Comparison of ENCODE assay signal across 8 cellular contexts in the genomic region with DNA sequence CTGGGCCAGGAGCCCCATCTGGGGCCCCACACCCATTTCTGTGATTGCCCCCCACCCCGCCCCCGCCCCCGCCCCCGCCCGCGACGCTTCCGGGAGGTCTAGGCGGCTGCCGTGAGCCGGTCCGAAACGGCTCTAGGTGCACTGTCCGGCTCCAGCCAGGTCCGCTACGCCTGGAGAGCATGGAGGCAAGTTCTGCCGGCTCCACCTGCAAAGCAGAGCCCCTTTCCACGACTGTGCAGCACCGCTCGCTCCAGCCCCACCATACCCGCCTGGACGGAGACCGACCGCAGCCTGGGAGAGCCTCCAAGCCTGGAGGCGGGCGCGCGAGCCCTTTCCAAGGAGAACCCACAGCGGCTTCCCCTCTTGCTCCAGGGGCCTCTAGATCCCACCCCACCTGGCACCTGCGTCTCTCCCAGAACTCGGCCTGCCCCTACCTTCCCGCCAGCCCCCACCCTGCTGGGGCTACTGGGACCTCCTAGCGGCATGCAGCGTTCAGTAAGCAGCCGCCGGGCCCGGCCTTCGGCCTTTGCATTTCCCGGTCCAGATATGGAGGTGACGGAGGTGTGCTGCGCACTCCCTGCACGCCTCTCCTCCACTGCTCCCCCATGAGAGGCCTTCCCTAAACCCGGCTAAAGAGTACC.
DNase-seq lines count a peak whose midpoint lies in the region; ATAC-seq and TF ChIP-seq lines count a peak whose summit lies in the region.

No MANE protein-coding gene starts in this region.

- peak; percentile 47 for ATAC-seq in GM21723 (IDR thresholded peaks at IDR 0.05; ENCODE audit: unreplicated experiment)

- H3K4me2 ChIP-seq in OCI-LY7 (ENCODE audit: low read length): peak overlapping the region; percentile 93

- DNase-seq in OCI-LY7 (ENCODE audit: low spot score) (peak; percentile 33), esophagus muscularis mucosa (ENCODE audit: extremely low spot score) (no peak), ovary (peak in 3 of 5 donors; percentile 43 to 69 (median 59)), OCI-M1 (lab: John Stamatoyannopoulos, UW) (no peak), NCI-H1048 (lab: John Stamatoyannopoulos, UW) (no peak), SHP77 (lab: John Stamatoyannopoulos, UW) (no peak)

- TF ChIP-seq CTCF in OCI-LY7 (conservative IDR thresholded peaks at IDR 0.05; ENCODE audit: low read length): no peak
- no peak for TF ChIP-seq CTCF in esophagus muscularis mucosa (IDR thresholded peaks at IDR 0.05)
- TF ChIP-seq CTCF in ovary (IDR thresholded peaks at IDR 0.05): no peak

- no peaks in the 10 kb centered on the region for H3K9me2 ChIP-seq in OCI-LY7 (ENCODE audit: insufficient read depth, low read length)

- CTCF ChIA-PET in OCI-LY7 (lab: Charles Lee; ENCODE audit: unreplicated experiment): interaction anchor here (0.6 kb wide), 1 partner anchor 59 kb away, joined by 4 read pairs; no protein-coding TSS in a partner anchor

- H2AFZ ChIP-seq in OCI-LY7 (ENCODE audit: low read length): peak overlapping the region; percentile 67

- no TSS peak for BruUV-seq in OCI-LY7 (replicated peaks; lab: Mats Ljungman, UMichigan)

- intact Hi-C loops in OCI-LY7 (cut with micrococcal nuclease; ENCODE audit: unreplicated experiment) (loop anchor here (2.0 kb wide), 1 partner anchor 66 kb away; the partner anchor contains the start of gene KLF13), esophagus muscularis mucosa (cut with DNase I) (loop anchor here (10.0 kb wide), 2 partner anchors 52 to 178 kb away; no protein-coding TSS in a partner anchor), ovary (cut with DNase I) (loop anchor here in 1 of 4 donors (2.0 kb wide), 1 partner anchor 66 kb away; the partner anchor contains the start of gene KLF13)

- 50% methylated on average over 12 of the region's 43 CpGs for WGBS in esophagus muscularis mucosa
- 8 to 19% (median 11%) methylated on average over 29 to 39 of the region's 43 CpGs for WGBS in ovary, 3 donors

- POLR2A ChIA-PET in OCI-LY7 (lab: Charles Lee): interaction anchor here (0.9 to 1.3 kb wide), 2 partner anchors 27 to 125 kb away, joined by 3 to 5 read pairs; no protein-coding TSS in a partner anchor

- TF ChIP-seq EP300 in esophagus muscularis mucosa (IDR thresholded peaks at IDR 0.05) (no peak), ovary (IDR thresholded peaks at IDR 0.05) (no peak)

- H3K4me3 ChIP-seq in GM08714 (ENCODE audit: low read length) (peak overlapping the region; percentile 78; the same call in 1 of the 2 replicates), OCI-LY7 (ENCODE audit: low read depth, low read length, poor library complexity, severe bottlenecking) (peak overlapping the region; percentile 73), esophagus muscularis mucosa (peak overlapping the region; percentile 56 to 76 (median 66)), ovary (peak overlapping the region; percentile 55)

- H4K20me1 ChIP-seq in OCI-LY7 (ENCODE audit: insufficient read depth, low read length): no peaks in the 10 kb centered on the region

- TF ChIP-seq POLR2A in esophagus muscularis mucosa (IDR thresholded peaks at IDR 0.05; ENCODE audit: low read depth) (no peak), ovary (IDR thresholded peaks at IDR 0.05) (no peak)

- H3K4me1 ChIP-seq in OCI-LY7 (ENCODE audit: insufficient read depth, low read length, poor library complexity, severe bottlenecking): peaks cover 30% of the 10 kb centered on the region
- peaks cover 36 to 59% (median 42%) of the 10 kb centered on the region in 4 donors for H3K4me1 ChIP-seq in esophagus muscularis mucosa
- peaks cover 1% of the 10 kb centered on the region for H3K4me1 ChIP-seq in ovary (ENCODE audit: insufficient read depth)

- no peaks in the 10 kb centered on the region for H3K79me2 ChIP-seq in OCI-LY7 (ENCODE audit: insufficient read depth, low read depth, low read length)

- no peak overlapping the region for H3K27ac ChIP-seq in OCI-LY7 (ENCODE audit: low read depth, low read length, poor library complexity, severe bottlenecking)
- H3K27ac ChIP-seq in esophagus muscularis mucosa (replicated peaks in 1 of 4): peak overlapping the region; percentile 85 to 97 (median 92)
- no peak overlapping the region for H3K27ac ChIP-seq in ovary

- H3K9me3 ChIP-seq in OCI-LY7 (ENCODE audit: low read length) (no peaks in the 10 kb centered on the region), esophagus muscularis mucosa (no peaks in the 10 kb centered on the region), ovary (no peaks in the 10 kb centered on the region)

- H3K27me3 ChIP-seq in esophagus muscularis mucosa (no peaks in the 10 kb centered on the region), ovary (no peaks in the 10 kb centered on the region)

- no peaks in the 10 kb centered on the region for H3K36me3 ChIP-seq in OCI-LY7 (ENCODE audit: insufficient read depth, low read length)
- H3K36me3 ChIP-seq in esophagus muscularis mucosa: no peaks in the 10 kb centered on the region
- no peaks in the 10 kb centered on the region for H3K36me3 ChIP-seq in ovary

Comparison
In these comparisons a context has a peak if more than half of its experiments do, and no peak if none do; other contexts are left out.
1. DNase-seq: peak in OCI-LY7 (single experiment) and ovary (3 of 5); none in esophagus muscularis mucosa (single experiment), OCI-M1 (single experiment), NCI-H1048 (single experiment) and SHP77 (0 of 2).
2. H3K27ac ChIP-seq: peak in esophagus muscularis mucosa (4 of 4); none in OCI-LY7 (single experiment) and ovary (0 of 2).
3. Peak in every context shown above with its lines, with median percentiles within 50 percentile points of each other: H3K4me3 ChIP-seq.